Comparison of ENCODE assay signal across 1 cellular context in the genomic region with DNA sequence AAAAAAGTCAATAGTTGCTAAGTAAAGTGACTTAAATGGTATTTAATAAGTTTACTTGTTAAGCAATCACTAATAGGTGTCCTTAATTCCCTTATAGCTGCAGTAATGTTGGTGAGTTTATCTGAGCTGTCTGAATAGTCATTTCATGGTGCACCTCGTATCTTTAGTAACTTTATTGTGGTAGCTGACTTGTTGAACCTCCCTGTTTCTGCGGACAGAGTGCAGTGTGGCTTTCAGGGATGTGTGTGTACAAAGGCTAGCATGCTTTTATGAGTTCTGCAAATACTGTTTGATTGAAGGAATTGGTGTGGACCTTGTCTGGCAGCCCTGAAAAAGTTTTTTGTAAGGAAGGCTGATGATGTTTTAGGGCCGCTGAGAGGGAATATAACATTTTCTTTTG.
TF ChIP-seq lines count a peak whose summit lies in the region.

No MANE protein-coding gene starts in this region.

TF ChIP-seq in neural cell, 6 proteins besides CTCF, POLR2A, EP300 and RAD21:
- no peak for TF ChIP-seq TAF1 (IDR thresholded peaks at IDR 0.05; ENCODE audit: low read depth)
- TF ChIP-seq EZH2 (IDR thresholded peaks at IDR 0.05; ENCODE audit: borderline replicate concordance, insufficient read depth, low read length, poor library complexity, severe bottlenecking): no peak
- TF ChIP-seq, protein P1, sequence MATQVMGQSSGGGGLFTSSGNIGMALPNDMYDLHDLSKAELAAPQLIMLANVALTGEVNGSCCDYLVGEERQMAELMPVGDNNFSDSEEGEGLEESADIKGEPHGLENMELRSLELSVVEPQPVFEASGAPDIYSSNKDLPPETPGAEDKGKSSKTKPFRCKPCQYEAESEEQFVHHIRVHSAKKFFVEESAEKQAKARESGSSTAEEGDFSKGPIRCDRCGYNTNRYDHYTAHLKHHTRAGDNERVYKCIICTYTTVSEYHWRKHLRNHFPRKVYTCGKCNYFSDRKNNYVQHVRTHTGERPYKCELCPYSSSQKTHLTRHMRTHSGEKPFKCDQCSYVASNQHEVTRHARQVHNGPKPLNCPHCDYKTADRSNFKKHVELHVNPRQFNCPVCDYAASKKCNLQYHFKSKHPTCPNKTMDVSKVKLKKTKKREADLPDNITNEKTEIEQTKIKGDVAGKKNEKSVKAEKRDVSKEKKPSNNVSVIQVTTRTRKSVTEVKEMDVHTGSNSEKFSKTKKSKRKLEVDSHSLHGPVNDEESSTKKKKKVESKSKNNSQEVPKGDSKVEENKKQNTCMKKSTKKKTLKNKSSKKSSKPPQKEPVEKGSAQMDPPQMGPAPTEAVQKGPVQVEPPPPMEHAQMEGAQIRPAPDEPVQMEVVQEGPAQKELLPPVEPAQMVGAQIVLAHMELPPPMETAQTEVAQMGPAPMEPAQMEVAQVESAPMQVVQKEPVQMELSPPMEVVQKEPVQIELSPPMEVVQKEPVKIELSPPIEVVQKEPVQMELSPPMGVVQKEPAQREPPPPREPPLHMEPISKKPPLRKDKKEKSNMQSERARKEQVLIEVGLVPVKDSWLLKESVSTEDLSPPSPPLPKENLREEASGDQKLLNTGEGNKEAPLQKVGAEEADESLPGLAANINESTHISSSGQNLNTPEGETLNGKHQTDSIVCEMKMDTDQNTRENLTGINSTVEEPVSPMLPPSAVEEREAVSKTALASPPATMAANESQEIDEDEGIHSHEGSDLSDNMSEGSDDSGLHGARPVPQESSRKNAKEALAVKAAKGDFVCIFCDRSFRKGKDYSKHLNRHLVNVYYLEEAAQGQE (IDR thresholded peaks at IDR 0.05; ENCODE audit: borderline replicate concordance): no peak
- TF ChIP-seq POLR2AphosphoS5 (IDR thresholded peaks at IDR 0.05): no peak
- TF ChIP-seq SMC3 (conservative IDR thresholded peaks at IDR 0.05; ENCODE audit: poor library complexity): no peak
- no peak for TF ChIP-seq MXI1 (conservative IDR thresholded peaks at IDR 0.05; ENCODE audit: poor library complexity, severe bottlenecking)
TF ChIP-seq in neural cell: peak in this region for 0.
